In genomic region chr10:82266438-82266837, GRCh38 we compare ENCODE assay signal across 21 cellular contexts.
A peak's percentile ranks its signal among the peaks of the same experiment; 100 is the strongest.
DNase-seq lines count a peak whose midpoint lies in the region; ATAC-seq and TF ChIP-seq lines count a peak whose summit lies in the region.
"Had no signal": no experiment of that assay in that cellular context is flagged by ENCODE, and none has a peak within 500 bp of the region (broad histone marks: within the 10 kb centered on the region; RNA-seq: fewer than 3 reads in every experiment).

No MANE protein-coding gene starts in this region.

- H3K27ac ChIP-seq in BLaER1 treated with 17β-estradiol and CSF1 and Interleukin-3, amounts not matched to agents 10 nM and 100 nM: peak overlapping the region in 1 of 11 experiments; percentile 52; a peak in 2 of 22 replicates
- no peak overlapping the region for H3K27ac ChIP-seq in mesenchymal stem cell (ENCODE audit: low read length, poor library complexity, severe bottlenecking)
- H3K27ac ChIP-seq: RWPE1, sigmoid colon, vagina had no signal

- H3K9ac ChIP-seq in BLaER1 treated with 17β-estradiol and CSF1 and Interleukin-3, amounts not matched to agents 10 nM and 100 nM: no peak overlapping the region
- H3K9ac ChIP-seq in mesenchymal stem cell (ENCODE audit: low read length): no peak overlapping the region
- H3K9ac ChIP-seq: SK-N-SH had no signal

- no peaks in the 10 kb centered on the region for H3K79me1 ChIP-seq in mesenchymal stem cell (replicated peaks; ENCODE audit: low read length, poor library complexity, severe bottlenecking)

- ATAC-seq in GM19467 (IDR thresholded peaks at IDR 0.05; ENCODE audit: unreplicated experiment) (no peak), GM21528 (IDR thresholded peaks at IDR 0.05; ENCODE audit: low FRiP score, unreplicated experiment) (no peak), GM19023 (IDR thresholded peaks at IDR 0.05; ENCODE audit: unreplicated experiment) (no peak)
- ATAC-seq: natural killer cell treated with Interleukin-12 subunit alpha and Interleukin-12 subunit beta and Interleukin-15 and Interleukin-18, amount 100 ng/mL, for 72 hours had no signal

- no peak for TF ChIP-seq POLR2A in erythroblast (IDR thresholded peaks at IDR 0.05; ENCODE audit: low read length)

- in situ Hi-C loops in astrocyte of the cerebellum (cut with HindIII; ENCODE audit: low sequenced_read_pairs): no loop called here

- H2AK5ac ChIP-seq in mesenchymal stem cell (ENCODE audit: low read length, severe bottlenecking): no peak overlapping the region

- no peak overlapping the region for H2BK12ac ChIP-seq in mesenchymal stem cell (ENCODE audit: low read length in 2 of 2)

- WGBS in mesenchymal stem cell: 17% methylated on average over 1 of the region's 1 CpG

- no peak overlapping the region for H3K4ac ChIP-seq in mesenchymal stem cell (ENCODE audit: low read depth in 1 of 2, low read length in 2 of 2)

- no peak overlapping the region for H4K8ac ChIP-seq in mesenchymal stem cell (ENCODE audit: low read length)

- no peak overlapping the region for H3K14ac ChIP-seq in mesenchymal stem cell (ENCODE audit: low read length in 2 of 2)

- H3K9me3 ChIP-seq in BLaER1 treated with 17β-estradiol and CSF1 and Interleukin-3, amounts not matched to agents 10 nM and 100 nM (replicated peaks in 1 of 11): peaks cover 0 to 14% (median 6%) of the 10 kb centered on the region in 11 experiments; a peak in 8 of 22 replicates
- no peaks in the 10 kb centered on the region for H3K9me3 ChIP-seq in mesenchymal stem cell (ENCODE audit: control insufficient read depth, low read length)
- H3K9me3 ChIP-seq: sigmoid colon, SK-N-SH, vagina had no signal

- H3K4me1 ChIP-seq in BLaER1 treated with 17β-estradiol and CSF1 and Interleukin-3, amounts not matched to agents 10 nM and 100 nM: peaks cover 0 to 37% (median 24%) of the 10 kb centered on the region in 10 experiments; a peak in 13 of 20 replicates
- H3K4me1 ChIP-seq in mesenchymal stem cell (ENCODE audit: control insufficient read depth, insufficient read depth, low read depth, low read length): no peaks in the 10 kb centered on the region
- H3K4me1 ChIP-seq: sigmoid colon, vagina had no signal

- H3K4me3 ChIP-seq in BLaER1 treated with 17β-estradiol and CSF1 and Interleukin-3, amounts not matched to agents 10 nM and 100 nM: no peak overlapping the region
- no peak overlapping the region for H3K4me3 ChIP-seq in astrocyte of the cerebellum (ENCODE audit: low read depth, low read length)
- no peak overlapping the region for H3K4me3 ChIP-seq in fibroblast of mammary gland (ENCODE audit: control insufficient read depth, low read depth, low read length)
- H3K4me3 ChIP-seq in mesenchymal stem cell (ENCODE audit: insufficient read depth in 1 of 2, low read depth in 1 of 2, low read length in 2 of 2): no peak overlapping the region
- H3K4me3 ChIP-seq: sigmoid colon, vagina had no signal

- peaks cover 0 to 20% (median 0%) of the 10 kb centered on the region in 11 experiments; a peak in 4 of 22 replicates for H3K36me3 ChIP-seq in BLaER1 treated with 17β-estradiol and CSF1 and Interleukin-3, amounts not matched to agents 10 nM and 100 nM
- no peaks in the 10 kb centered on the region for H3K36me3 ChIP-seq in mesenchymal stem cell (ENCODE audit: control insufficient read depth in 1 of 2, insufficient read depth in 2 of 2, low read depth in 1 of 2, low read length in 2 of 2)
- H3K36me3 ChIP-seq: sigmoid colon, vagina had no signal

- H3K18ac ChIP-seq in mesenchymal stem cell (ENCODE audit: low read depth in 1 of 2, low read length in 2 of 2): no peak overlapping the region

- peak; percentile 28 for DNase-seq in astrocyte of the cerebellum (ENCODE audit: low read depth)
- peak; percentile 93 for DNase-seq in fibroblast of mammary gland (ENCODE audit: low read depth)
- DNase-seq in mesenchymal stem cell: peak; percentile 76
- DNase-seq in erythroblast (lab: John Stamatoyannopoulos, UW): no peak
- DNase-seq: activated CD4-positive, alpha-beta T cell treated with anti-CD3 and anti-CD28 coated beads, Interleukin-2, amount 50 U/mL, for 48 hours; activated naive CD8-positive, alpha-beta T cell treated with anti-CD3 and anti-CD28 coated beads, Interleukin-2, amount 10 ng/mL, durations not matched to agents 7 days and 5 days; glutamatergic neuron; H9; NCI-H187; NCI-H69; posterior cingulate gyrus; sigmoid colon; SK-N-SH; substantia nigra had no signal

- no peak overlapping the region for H2BK15ac ChIP-seq in mesenchymal stem cell (ENCODE audit: low read depth, poor library complexity, severe bottlenecking)

- H2BK120ac ChIP-seq in mesenchymal stem cell (ENCODE audit: low read depth, low read length): no peak overlapping the region

- no peak overlapping the region for H2AFZ ChIP-seq in mesenchymal stem cell (ENCODE audit: low read depth, low read length)

- H3K27me3 ChIP-seq in BLaER1 treated with 17β-estradiol and CSF1 and Interleukin-3, amounts not matched to agents 10 nM and 100 nM: no peaks in the 10 kb centered on the region
- H3K27me3 ChIP-seq in mesenchymal stem cell (ENCODE audit: control insufficient read depth in 1 of 2, insufficient read depth in 1 of 2, low read length in 2 of 2): no peaks in the 10 kb centered on the region
- H3K27me3 ChIP-seq: sigmoid colon, vagina had no signal

- H2BK5ac ChIP-seq in mesenchymal stem cell (ENCODE audit: low read depth, low read length, poor library complexity, severe bottlenecking): no peak overlapping the region

- no peak for TF ChIP-seq CTCF in astrocyte of the cerebellum (IDR thresholded peaks at IDR 0.05; ENCODE audit: low read depth, low read length, missing control alignments)
- no peak for TF ChIP-seq CTCF in fibroblast of mammary gland (conservative IDR thresholded peaks at IDR 0.05; ENCODE audit: control insufficient read depth, insufficient read depth, low read depth, low read length)

- no peak overlapping the region for H3K23ac ChIP-seq in mesenchymal stem cell (ENCODE audit: low read length in 2 of 2)

- H4K20me1 ChIP-seq in BLaER1 treated with 17β-estradiol and CSF1 and Interleukin-3, amounts not matched to agents 10 nM and 100 nM: no peaks in the 10 kb centered on the region

- H4K91ac ChIP-seq in mesenchymal stem cell (ENCODE audit: low read length): no peak overlapping the region

- H3K4me2 ChIP-seq in BLaER1 treated with 17β-estradiol and CSF1 and Interleukin-3, amounts not matched to agents 10 nM and 100 nM: peak overlapping the region in 8 of 11 experiments; percentile 19 to 54 (median 44); a peak in 15 of 22 replicates
- no peak overlapping the region for H3K4me2 ChIP-seq in mesenchymal stem cell (ENCODE audit: low read length, poor library complexity, severe bottlenecking)
- H3K4me2 ChIP-seq: SK-N-SH had no signal

Comparison
In these comparisons a context has a peak if more than half of its experiments do, and no peak if none do; other contexts are left out.
1. DNase-seq: peak in astrocyte of the cerebellum (single experiment), fibroblast of mammary gland (single experiment) and mesenchymal stem cell (single experiment); none in erythroblast (0 of 2).